Comparison of ENCODE assay signal across 8 cellular contexts in genomic region chr11:58654079-58654907, GRCh38. TPM values are rescaled to one million over a fixed set of nuclear protein-coding genes. Genes with fewer than 3 reads are reported as not detected.
A peak's percentile ranks its signal among the peaks of the same experiment; 100 is the strongest.
DNase-seq lines count a peak whose midpoint lies in the region; ATAC-seq and TF ChIP-seq lines count a peak whose summit lies in the region.

No MANE protein-coding gene starts in this region.

- H3K4me3 ChIP-seq in SJSA1 (no peak overlapping the region), upper lobe of left lung (no peak overlapping the region)

- H3K9me3 ChIP-seq in SJSA1 (replicated peaks) (no peaks in the 10 kb centered on the region), upper lobe of left lung (no peaks in the 10 kb centered on the region)

- no peak for TF ChIP-seq POLR2A in upper lobe of left lung (IDR thresholded peaks at IDR 0.05)

- TF ChIP-seq EP300 in upper lobe of left lung (IDR thresholded peaks at IDR 0.05): no peak

- no peaks in the 10 kb centered on the region for H3K36me3 Mint-ChIP-seq in glutamatergic neuron (ENCODE audit: unreplicated experiment)

- H3K27me3 Mint-ChIP-seq in glutamatergic neuron (ENCODE audit: unreplicated experiment): no peaks in the 10 kb centered on the region

- peak; percentile 85 to 91 for ATAC-seq in upper lobe of left lung (ENCODE audit: low FRiP score in 2 of 2)

- TF ChIP-seq CTCF in glutamatergic neuron (IDR thresholded peaks at IDR 0.05; ENCODE audit: partially characterized antibody, unreplicated experiment): peak; percentile 91
- TF ChIP-seq CTCF in upper lobe of left lung (IDR thresholded peaks at IDR 0.05): peak; percentile 56 to 84 (median 76)

- no peak overlapping the region for H3K27ac ChIP-seq in SJSA1
- no peak overlapping the region for H3K27ac ChIP-seq in upper lobe of left lung

- peak; percentile 91 for DNase-seq in GM03348 (ENCODE audit: low spot score)
- DNase-seq in GOT3 (lab: John Stamatoyannopoulos, UW): peak; percentile 42
- peak; percentile 89 to 90 for DNase-seq in Kasumi-1 (lab: John Stamatoyannopoulos, UW)
- DNase-seq in SJSA1 (ENCODE audit: low read depth in 1 of 2, low spot score in 2 of 2): peak; percentile 41 to 71
- peak; percentile 78 for DNase-seq in activated naive CD4-positive, alpha-beta T cell treated with Interleukin-2 at 50 U/mL for 16 hours
- peak; percentile 91 for DNase-seq in glutamatergic neuron
- peak; percentile 81 for DNase-seq in pons (ENCODE audit: low spot score)
- peak; percentile 46 to 75 for DNase-seq in upper lobe of left lung

- H3K4me1 Mint-ChIP-seq in glutamatergic neuron (ENCODE audit: low read depth, unreplicated experiment): no peaks in the 10 kb centered on the region

- 26 to 29% methylated on average over 12 of the region's 12 CpGs for WGBS in upper lobe of left lung, 2 donors

- H3K9me3 Mint-ChIP-seq in glutamatergic neuron (ENCODE audit: unreplicated experiment): no peaks in the 10 kb centered on the region

- H3K4me1 ChIP-seq in SJSA1 (replicated peaks) (no peaks in the 10 kb centered on the region), upper lobe of left lung (no peaks in the 10 kb centered on the region)

- no peak overlapping the region for H3K27ac Mint-ChIP-seq in glutamatergic neuron (ENCODE audit: unreplicated experiment)

- H3K27me3 ChIP-seq in SJSA1 (replicated peaks): no peaks in the 10 kb centered on the region
- H3K27me3 ChIP-seq in upper lobe of left lung: no peaks in the 10 kb centered on the region

- H3K4me3 Mint-ChIP-seq in glutamatergic neuron (ENCODE audit: unreplicated experiment): no peak overlapping the region

- H3K36me3 ChIP-seq in SJSA1 (no peaks in the 10 kb centered on the region), upper lobe of left lung (no peaks in the 10 kb centered on the region)

RNA-seq across cellular contexts. Expression of gene CNTF, which starts 31.8 kb away (rescaled TPM):
- 0.16 and 1.9 TPM in 2 replicates for total RNA-seq in SJSA1 (2014; rRNA removed; shearing (Covaris generic))
- total RNA-seq in glutamatergic neuron (ENCODE audit: unreplicated experiment): 4.6 TPM
- total RNA-seq in upper lobe of left lung: 1 to 10 TPM in 5 of 6 donors, under 1 TPM in 1; 0.33 to 5.4 (median 1.4) TPM
